In genomic region chr21:28229811-28230210, GRCh38 we compare ENCODE assay signal across 19 cellular contexts.
A peak's percentile ranks its signal among the peaks of the same experiment; 100 is the strongest.
DNase-seq lines count a peak whose midpoint lies in the region; ATAC-seq, FAIRE-seq and TF ChIP-seq lines count a peak whose summit lies in the region.
"Had no signal": no experiment of that assay in that cellular context is flagged by ENCODE, and none has a peak within 500 bp of the region (broad histone marks: within the 10 kb centered on the region; RNA-seq: fewer than 3 reads in every experiment).

No MANE protein-coding gene starts in this region.

- H3K36me3 ChIP-seq in HepG2 (replicated peaks in 1 of 2; ENCODE audit: control insufficient read depth in 1 of 2, insufficient read depth in 2 of 2, low read length in 2 of 2) (no peaks in the 10 kb centered on the region), aorta (ENCODE audit: control insufficient read depth in 1 of 2, insufficient read depth in 2 of 2, low read length in 1 of 2) (no peaks in the 10 kb centered on the region)
- H3K36me3 ChIP-seq: BE2C, prostate gland had no signal

- H3K27me3 ChIP-seq in HepG2 (ENCODE audit: control insufficient read depth in 1 of 2, insufficient read depth in 2 of 2, low read length in 2 of 2) (no peaks in the 10 kb centered on the region), aorta (ENCODE audit: control insufficient read depth in 1 of 2, insufficient read depth in 2 of 2, low read length in 1 of 2) (no peaks in the 10 kb centered on the region)
- H3K27me3 ChIP-seq: BE2C had no signal

- CTCF ChIA-PET in HepG2 (lab: Yijun Ruan, JAX; ENCODE audit: low intra/inter-chr PET ratio, low total read pairs): no interaction called here

- H3K4me2 ChIP-seq in HepG2 (ENCODE audit: low read depth, low read length): no peak overlapping the region

- 33% methylated on average over 4 of the region's 4 CpGs for WGBS in HepG2 (ENCODE audit: low lambda C conversion rate)
- 60 to 65% methylated on average over 4 of the region's 4 CpGs for WGBS in aorta, 2 donors

- no peak for TF ChIP-seq POLR2A in HepG2 (IDR thresholded peaks at IDR 0.05; ENCODE audit: insufficient read depth in 1 of 2, low read depth in 2 of 2, low read length in 2 of 2)

- intact Hi-C loops in HepG2 (cut with micrococcal nuclease; ENCODE audit: unreplicated experiment): no loop called here
- intact Hi-C loops in aorta (cut with DNase I): no loop called here

- no peak overlapping the region for H3K9ac ChIP-seq in HepG2 (ENCODE audit: insufficient read depth, low read depth, low read length)

- H3K4me1 ChIP-seq in HepG2 (ENCODE audit: insufficient read depth, low read length): no peaks in the 10 kb centered on the region
- no peaks in the 10 kb centered on the region for H3K4me1 ChIP-seq in aorta (ENCODE audit: control insufficient read depth in 1 of 2, insufficient read depth in 2 of 2, low read length in 2 of 2)
- H3K4me1 ChIP-seq: prostate gland had no signal

- ATAC-seq in HepG2 (no peak), aorta (ENCODE audit: low FRiP score) (no peak)
- ATAC-seq: activated CD8-positive, alpha-beta memory T cell treated with anti-CD3 and anti-CD28 coated beads, Interleukin-2, amount 10 ng/mL, durations not matched to agents 7 days and 5 days had no signal

- no peak for FAIRE-seq in HepG2 (lab: Jason Lieb, UNC)
- FAIRE-seq: urothelium cell line had no signal

- H2AFZ ChIP-seq in HepG2 (ENCODE audit: low read length): no peak overlapping the region

- H3K79me2 ChIP-seq in HepG2 (ENCODE audit: insufficient read depth, low read length): no peaks in the 10 kb centered on the region

- no peak overlapping the region for H3K4me3 ChIP-seq in AG10803 (ENCODE audit: low read length)
- H3K4me3 ChIP-seq in choroid plexus epithelial cell (ENCODE audit: low read depth, low read length): no peak overlapping the region
- no peak overlapping the region for H3K4me3 ChIP-seq in HepG2 (replicated peaks in 1 of 3; ENCODE audit: insufficient read depth in 1 of 3, low read depth in 2 of 3, low read length in 3 of 3)
- H3K4me3 ChIP-seq in aorta (ENCODE audit: low read length in 2 of 2): no peak overlapping the region
- H3K4me3 ChIP-seq: coronary artery, prostate gland had no signal

- H4K20me1 ChIP-seq in HepG2 (ENCODE audit: insufficient read depth, low read length): no peaks in the 10 kb centered on the region

- peak; percentile 76 for DNase-seq in AG10803 (ENCODE audit: low read depth)
- peak; percentile 11 for DNase-seq in NCI-H460 (ENCODE audit: extremely low read depth, low read depth)
- peak; percentile 80 for DNase-seq in choroid plexus epithelial cell (ENCODE audit: low read depth)
- DNase-seq in HepG2 (ENCODE audit: low spot score): no peak
- no peak for DNase-seq in caudate nucleus (lab: John Stamatoyannopoulos, UW)
- DNase-seq in GM19240 (ENCODE audit: insufficient read length, low spot score): no peak
- no peak for DNase-seq in aorta
- DNase-seq in HT-29 (ENCODE audit: low spot score): no peak
- DNase-seq: activated CD8-positive, alpha-beta memory T cell treated with anti-CD3 and anti-CD28 coated beads, Interleukin-2, amount 10 ng/mL, durations not matched to agents 7 days and 5 days; BE2C; DMS79 treated with DMSO at 0.1 percent for 48 hours; GOT3; NCI-H1048; NCI-H446 treated with DMSO at 0.1 percent for 48 hours; stimulated activated CD4-positive, alpha-beta T cell treated with anti-CD3 and anti-CD28 coated beads, Interleukin-4, amount 100 ng/mL, for 24 hours; stimulated activated naive CD4-positive, alpha-beta T cell had no signal

- H3K27ac ChIP-seq in HepG2 (ENCODE audit: extremely low read length, insufficient read depth, low read length) (no peak overlapping the region), caudate nucleus (ENCODE audit: low read depth, low read length) (no peak overlapping the region), aorta (ENCODE audit: low read depth in 1 of 2, low read length in 2 of 2) (no peak overlapping the region)
- H3K27ac ChIP-seq: coronary artery, prostate gland had no signal

- no TSS peak for BruUV-seq in HepG2 (replicated peaks; lab: Mats Ljungman, UMichigan)

- POLR2A ChIA-PET in HepG2 (lab: Yijun Ruan, JAX): no interaction called here

- TF ChIP-seq EP300 in HepG2 (IDR thresholded peaks at IDR 0.05; ENCODE audit: low read depth in 2 of 2, low read length in 2 of 2) (no peak), HepG2 (CRISPR knock-in tag; IDR thresholded peaks at IDR 0.05; ENCODE audit: borderline replicate concordance) (no peak)

- TF ChIP-seq CTCF in AG10803 (conservative IDR thresholded peaks at IDR 0.05; ENCODE audit: low read length): no peak
- TF ChIP-seq CTCF in choroid plexus epithelial cell (conservative IDR thresholded peaks at IDR 0.05; ENCODE audit: low read depth, low read length): no peak
- TF ChIP-seq CTCF in HepG2 (CRISPR knock-in tag; IDR thresholded peaks at IDR 0.05): no peak

- in situ Hi-C loops in HepG2 (cut with HindIII; ENCODE audit: extremely low pct_ligation_motif_present, low pct_unique_long_range_greater_than_20kb): no loop called here

- TF ChIP-seq RAD21 in HepG2 (CRISPR knock-in tag; IDR thresholded peaks at IDR 0.05): no peak

- H3K9me3 ChIP-seq in HepG2 (ENCODE audit: low read length) (peaks cover 74% of the 10 kb centered on the region), aorta (ENCODE audit: control insufficient read depth, low read length) (no peaks in the 10 kb centered on the region)
- H3K9me3 ChIP-seq: BE2C, prostate gland had no signal

TF ChIP-seq in HepG2, 621 proteins besides CTCF, POLR2A, EP300 and RAD21:
- TF ChIP-seq ZNF761 (CRISPR knock-in tag; conservative IDR thresholded peaks at IDR 0.05) (no peak), MAFF (IDR thresholded peaks at IDR 0.05; ENCODE audit: low read depth, low read length) (0 out of 2 replicates have a peak, but pooled peaks have one; percentile 14), CEBPZ (IDR thresholded peaks at IDR 0.05; ENCODE audit: low read length) (no peak), PHF21A (CRISPR knock-in tag; IDR thresholded peaks at IDR 0.05) (no peak), MAFK (conservative IDR thresholded peaks at IDR 0.05 in 1 of 2, IDR thresholded peaks at IDR 0.05 in 1 of 2; ENCODE audit: low read length in 2 of 2) (peak; percentile 24 to 53; a peak in 3 of 4 replicates), E2F2 (CRISPR knock-in tag; IDR thresholded peaks at IDR 0.05; ENCODE audit: borderline replicate concordance) (no peak), SOX6 (IDR thresholded peaks at IDR 0.05) (no peak), SOX6 (CRISPR knock-in tag; IDR thresholded peaks at IDR 0.05) (no peak), CEBPB (IDR thresholded peaks at IDR 0.05; ENCODE audit: borderline replicate concordance, low read depth, low read length) (0 out of 2 replicates have a peak, but pooled peaks have one; percentile 2), ZNF180 (CRISPR knock-in tag; IDR thresholded peaks at IDR 0.05; ENCODE audit: borderline replicate concordance, low read depth) (no peak), ZKSCAN1 (IDR thresholded peaks at IDR 0.05; ENCODE audit: low read length) (no peak), ZBTB38 (CRISPR knock-in tag; IDR thresholded peaks at IDR 0.05) (no peak), ZSCAN21 (CRISPR knock-in tag; IDR thresholded peaks at IDR 0.05; ENCODE audit: borderline replicate concordance) (no peak)
TF ChIP-seq in HepG2: peak in this region for 3.

Comparison
In these comparisons a context has a peak if more than half of its experiments do, and no peak if none do; other contexts are left out.
1. DNase-seq: peak in AG10803 (single experiment), NCI-H460 (single experiment) and choroid plexus epithelial cell (single experiment); none in HepG2 (single experiment), caudate nucleus (0 of 61), GM19240 (single experiment), aorta (0 of 2) and HT-29 (single experiment).